Comparison of ENCODE assay signal across 6 cellular contexts in genomic region chr10:133258066-133258817, GRCh38. TPM values are rescaled to one million over a fixed set of nuclear protein-coding genes. Genes with fewer than 3 reads are reported as not detected.
A peak's percentile ranks its signal among the peaks of the same experiment; 100 is the strongest.
DNase-seq lines count a peak whose midpoint lies in the region; ATAC-seq lines count a peak whose summit lies in the region.

No MANE protein-coding gene starts in this region.

- H3K4me3 Mint-ChIP-seq in activated naive CD4-positive, alpha-beta T cell treated with anti-CD3 and anti-CD28 coated beads for 36 hours, result no peak overlapping the region

- no peaks in the 10 kb centered on the region for H3K9me3 Mint-ChIP-seq in activated naive CD4-positive, alpha-beta T cell treated with anti-CD3 and anti-CD28 coated beads for 36 hours

- CTCF ChIA-PET in activated naive CD4-positive, alpha-beta T cell treated with anti-CD3 and anti-CD28 coated beads for 36 hours (lab: Charles Lee), result interaction anchor here (1.1 to 2.3 kb wide), 10 partner anchors 10 to 115 kb away, joined by 3 to 9 read pairs (median 6); no protein-coding TSS in a partner anchor

- peaks cover 51% of the 10 kb centered on the region for H3K4me1 Mint-ChIP-seq in activated naive CD4-positive, alpha-beta T cell treated with anti-CD3 and anti-CD28 coated beads for 36 hours (ENCODE audit: low read depth)

- peak; percentile 55 for DNase-seq in activated naive CD4-positive, alpha-beta T cell treated with anti-CD3 and anti-CD28 coated beads for 36 hours
- DNase-seq in globus pallidus (ENCODE audit: low spot score) (no peak), caudate nucleus (lab: John Stamatoyannopoulos, UW) (no peak)

- no peaks in the 10 kb centered on the region for H3K9me3 ChIP-seq in HUES6 (ENCODE audit: control insufficient read depth, insufficient read depth, low read depth, low read length)
- H3K9me3 ChIP-seq in skeletal muscle satellite cell (replicated peaks; ENCODE audit: low read length), result no peaks in the 10 kb centered on the region

- H3K36me3 Mint-ChIP-seq in activated naive CD4-positive, alpha-beta T cell treated with anti-CD3 and anti-CD28 coated beads for 36 hours (ENCODE audit: low read depth), result peaks cover 1% of the 10 kb centered on the region

- H3K27ac Mint-ChIP-seq in activated naive CD4-positive, alpha-beta T cell treated with anti-CD3 and anti-CD28 coated beads for 36 hours, result peak overlapping the region; percentile 32

- no peaks in the 10 kb centered on the region for H3K36me3 ChIP-seq in HUES6 (ENCODE audit: control insufficient read depth, insufficient read depth, low read length)
- H3K36me3 ChIP-seq in skeletal muscle satellite cell (ENCODE audit: insufficient read depth, low read length), result no peaks in the 10 kb centered on the region

- peaks cover 25% of the 10 kb centered on the region for H3K4me1 ChIP-seq in HUES6 (ENCODE audit: control insufficient read depth, insufficient read depth, low read length)
- H3K4me1 ChIP-seq in skeletal muscle satellite cell (ENCODE audit: control insufficient read depth, insufficient read depth, low read length), result peaks cover 44% of the 10 kb centered on the region

- H3K27me3 ChIP-seq in HUES6 (ENCODE audit: control insufficient read depth, insufficient read depth, low read length) (peaks cover 15% of the 10 kb centered on the region), skeletal muscle satellite cell (ENCODE audit: control insufficient read depth, insufficient read depth, low read length) (no peaks in the 10 kb centered on the region)

- H3K4me2 ChIP-seq in skeletal muscle satellite cell (ENCODE audit: low read length), result peak overlapping the region; percentile 64

- ATAC-seq in HG02970 (IDR thresholded peaks at IDR 0.05; ENCODE audit: low FRiP score, unreplicated experiment), result no peak

- H3K27ac ChIP-seq in HUES6 (ENCODE audit: low read depth, low read length) (no peak overlapping the region), caudate nucleus (ENCODE audit: low read depth, low read length) (no peak overlapping the region)

- intact Hi-C loops in activated naive CD4-positive, alpha-beta T cell treated with anti-CD3 and anti-CD28 coated beads for 36 hours (cut with micrococcal nuclease), result loop anchor here (2.0 to 5.0 kb wide), 4 partner anchors 31 to 716 kb away; partner anchors contain the start of gene PAOX

- H3K9ac ChIP-seq in HUES6 (ENCODE audit: low read length) (no peak overlapping the region), skeletal muscle satellite cell (ENCODE audit: low read depth, low read length) (no peak overlapping the region)

- no peaks in the 10 kb centered on the region for H3K27me3 Mint-ChIP-seq in activated naive CD4-positive, alpha-beta T cell treated with anti-CD3 and anti-CD28 coated beads for 36 hours (ENCODE audit: low read depth)

- H3K4me3 ChIP-seq in HUES6 (ENCODE audit: low read depth, low read length), result peak overlapping the region; percentile 51
- no peak overlapping the region for H3K4me3 ChIP-seq in skeletal muscle satellite cell (ENCODE audit: low read length)

RNA-seq across cellular contexts. Expression of gene ADAM8, which starts 18.4 kb away (rescaled TPM):
- 100 to 1,000 TPM; 112 to 120 TPM for total RNA-seq in activated naive CD4-positive, alpha-beta T cell treated with anti-CD3 and anti-CD28 coated beads for 36 hours
- total RNA-seq in skeletal muscle satellite cell (2012; rRNA removed), result under 0.01 and 0.44 TPM in 2 replicates

RNA-seq across cellular contexts. Expression of gene VENTX, which starts 20.6 kb away (rescaled TPM):
- total RNA-seq in activated naive CD4-positive, alpha-beta T cell treated with anti-CD3 and anti-CD28 coated beads for 36 hours, result not detected
- total RNA-seq in skeletal muscle satellite cell (2012; rRNA removed), result not detected in 2 replicates

RNA-seq across cellular contexts. Expression of gene UTF1, which starts 28.2 kb away (rescaled TPM):
- not detected for total RNA-seq in activated naive CD4-positive, alpha-beta T cell treated with anti-CD3 and anti-CD28 coated beads for 36 hours
- not detected in 2 replicates for total RNA-seq in skeletal muscle satellite cell (2012; rRNA removed)

RNA-seq across cellular contexts. Expression of gene TUBGCP2, which starts 50.4 kb away (rescaled TPM):
- total RNA-seq in activated naive CD4-positive, alpha-beta T cell treated with anti-CD3 and anti-CD28 coated beads for 36 hours, result 10 to 100 TPM; 47.9 to 56.1 TPM
- 53.0 and 58.1 TPM in 2 replicates for total RNA-seq in skeletal muscle satellite cell (2012; rRNA removed)

RNA-seq across cellular contexts. Expression of gene ZNF511, which starts 50.5 kb away (rescaled TPM):
- total RNA-seq in activated naive CD4-positive, alpha-beta T cell treated with anti-CD3 and anti-CD28 coated beads for 36 hours, result 10 to 100 TPM; 37.1 to 39.4 TPM
- total RNA-seq in skeletal muscle satellite cell (2012; rRNA removed), result 28.6 and 33.9 TPM in 2 replicates
